Comparison of ENCODE assay signal across 1 cellular context in the genomic region with DNA sequence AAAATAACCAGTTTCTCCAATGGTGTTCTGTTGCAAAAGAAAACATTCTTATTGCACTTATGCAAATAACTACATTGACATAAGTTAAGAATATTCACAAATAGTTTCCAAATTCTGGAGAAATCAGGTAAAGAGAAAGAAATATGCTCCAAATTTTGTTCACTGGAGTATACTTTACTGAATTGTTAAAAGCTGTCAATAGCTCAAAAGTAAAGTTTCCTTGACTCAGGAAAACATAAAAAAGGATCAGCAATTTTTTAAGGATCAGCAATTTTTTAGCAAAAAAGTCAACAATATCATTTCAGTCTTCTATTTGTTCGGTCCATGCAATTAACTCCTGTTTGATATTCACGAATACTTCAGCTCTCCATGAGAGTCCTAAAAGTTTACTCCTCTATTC.
TF ChIP-seq lines count a peak whose summit lies in the region.

No MANE protein-coding gene starts in this region.

TF ChIP-seq in K562, 482 proteins besides CTCF, POLR2A, EP300 and RAD21 (continued from another document and continues in another):
- TF ChIP-seq PBX2 (CRISPR knock-in tag; IDR thresholded peaks at IDR 0.05; ENCODE audit: low read depth) (no peak), PBX2 (tag; conservative IDR thresholded peaks at IDR 0.05; ENCODE audit: low read depth) (no peak), POLR2AphosphoS2 (IDR thresholded peaks at IDR 0.05; ENCODE audit: low read length) (no peak), GABPA (tag; conservative IDR thresholded peaks at IDR 0.05; ENCODE audit: low read depth) (no peak), KLF10 (CRISPR knock-in tag; IDR thresholded peaks at IDR 0.05) (no peak), MECOM (CRISPR knock-in tag; IDR thresholded peaks at IDR 0.05) (no peak), SNRNP70 (optimal IDR thresholded peaks at IDR 0.05; ENCODE audit: low read depth, low read length) (no peak), CBX5 (IDR thresholded peaks at IDR 0.05; ENCODE audit: borderline replicate concordance, low read depth) (peak; percentile 70; the same call in 1 of the 2 replicates), ZNF146 (CRISPR knock-in tag; IDR thresholded peaks at IDR 0.05; ENCODE audit: unreplicated experiment) (no peak), PCBP1 (IDR thresholded peaks at IDR 0.05; ENCODE audit: low read depth, low read length, poor library complexity, severe bottlenecking) (no peak), ZNF384 (IDR thresholded peaks at IDR 0.05; ENCODE audit: low read depth, low read length) (no peak), SRSF7 (optimal IDR thresholded peaks at IDR 0.05; ENCODE audit: low read depth, low read length) (no peak), MAFK (IDR thresholded peaks at IDR 0.05; ENCODE audit: low read length) (peak; percentile 39; the same call in 1 of the 2 replicates), ZNF436 (CRISPR knock-in tag; IDR thresholded peaks at IDR 0.05) (no peak), C11orf30 (IDR thresholded peaks at IDR 0.05; ENCODE audit: low read depth) (peak; percentile 87), BACH1 (tag; IDR thresholded peaks at IDR 0.05) (no peak), ZKSCAN3 (CRISPR knock-in tag; IDR thresholded peaks at IDR 0.05) (no peak), KDM1A (IDR thresholded peaks at IDR 0.05) (no peak), ESRRA (IDR thresholded peaks at IDR 0.05; ENCODE audit: borderline replicate concordance, low read depth) (no peak), CBX3 (IDR thresholded peaks at IDR 0.05; ENCODE audit: borderline replicate concordance in 1 of 2, low read length in 2 of 2) (peak in 1 of 2 experiments; percentile 92; a peak in 2 of 3 replicates), ZNF740 (CRISPR knock-in tag; IDR thresholded peaks at IDR 0.05) (no peak), ZNF740 (tag; IDR thresholded peaks at IDR 0.05) (no peak), ZBTB49 (CRISPR knock-in tag; IDR thresholded peaks at IDR 0.05; ENCODE audit: borderline replicate concordance) (no peak), RB1 (IDR thresholded peaks at IDR 0.05; ENCODE audit: low read depth) (no peak), ZNF316 (IDR thresholded peaks at IDR 0.05) (peak; percentile 96), ZNF280B (CRISPR knock-in tag; IDR thresholded peaks at IDR 0.05) (no peak), ATF4 (CRISPR knock-in tag; IDR thresholded peaks at IDR 0.05) (no peak), TRIM24 (IDR thresholded peaks at IDR 0.05) (peak; percentile 57 to 69; a peak in 3 of 4 replicates), CHD2 (IDR thresholded peaks at IDR 0.05; ENCODE audit: low read depth, low read length) (no peak), MCM7 (IDR thresholded peaks at IDR 0.05) (no peak), HNRNPK (IDR thresholded peaks at IDR 0.05; ENCODE audit: low read depth, low read length, poor library complexity, severe bottlenecking) (no peak), TRIM28 (IDR thresholded peaks at IDR 0.05) (peak; percentile 81; the same call in 1 of the 2 replicates), ZNF24 (IDR thresholded peaks at IDR 0.05) (no peak), SREBF2 (CRISPR knock-in tag; IDR thresholded peaks at IDR 0.05) (no peak), SRSF9 (IDR thresholded peaks at IDR 0.05; ENCODE audit: borderline replicate concordance, low read depth, low read length) (no peak), SNIP1 (IDR thresholded peaks at IDR 0.05; ENCODE audit: low read depth) (no peak), MEIS2 (IDR thresholded peaks at IDR 0.05; ENCODE audit: partially characterized antibody) (no peak), ZNF431 (CRISPR knock-in tag; IDR thresholded peaks at IDR 0.05) (no peak), SMARCB1 (IDR thresholded peaks at IDR 0.05; ENCODE audit: insufficient read length, low read depth) (no peak), ZZZ3 (IDR thresholded peaks at IDR 0.05) (no peak), CREBBP (IDR thresholded peaks at IDR 0.05; ENCODE audit: low read depth, low read length) (no peak), VEZF1 (CRISPR knock-in tag; IDR thresholded peaks at IDR 0.05) (no peak), ZNF584 (CRISPR knock-in tag; IDR thresholded peaks at IDR 0.05; ENCODE audit: low read depth) (no peak), SMAD4 (CRISPR knock-in tag; conservative IDR thresholded peaks at IDR 0.05) (no peak), TEAD4 (IDR thresholded peaks at IDR 0.05; ENCODE audit: low read length) (0 out of 2 replicates have a peak, but pooled peaks have one; percentile 9), TEAD4 (CRISPR knock-in tag; IDR thresholded peaks at IDR 0.05; ENCODE audit: borderline replicate concordance) (no peak), COPS2 (conservative IDR thresholded peaks at IDR 0.05) (no peak), ZC3H4 (CRISPR knock-in tag; IDR thresholded peaks at IDR 0.05; ENCODE audit: borderline replicate concordance) (no peak), BRF1 (IDR thresholded peaks at IDR 0.05; ENCODE audit: borderline replicate concordance, extremely low read depth, insufficient read length) (no peak), HNRNPUL1 (IDR thresholded peaks at IDR 0.05; ENCODE audit: low read length) (no peak), GTF2E2 (tag; IDR thresholded peaks at IDR 0.05) (no peak), RAD51 (IDR thresholded peaks at IDR 0.05; ENCODE audit: borderline replicate concordance, low read depth) (no peak), CBX8 (IDR thresholded peaks at IDR 0.05; ENCODE audit: borderline replicate concordance, extremely low read depth, low read depth, low read length, poor library complexity, severe bottlenecking) (no peak), TAF1 (IDR thresholded peaks at IDR 0.05; ENCODE audit: control insufficient read depth, extremely low read depth, insufficient read depth, low read length, severe bottlenecking) (no peak), XRCC3 (IDR thresholded peaks at IDR 0.05) (peak; percentile 75; the same call in 1 of the 2 replicates), SAFB (IDR thresholded peaks at IDR 0.05; ENCODE audit: borderline replicate concordance, low read depth, low read length) (no peak)
- TF ChIP-seq, protein P1, sequence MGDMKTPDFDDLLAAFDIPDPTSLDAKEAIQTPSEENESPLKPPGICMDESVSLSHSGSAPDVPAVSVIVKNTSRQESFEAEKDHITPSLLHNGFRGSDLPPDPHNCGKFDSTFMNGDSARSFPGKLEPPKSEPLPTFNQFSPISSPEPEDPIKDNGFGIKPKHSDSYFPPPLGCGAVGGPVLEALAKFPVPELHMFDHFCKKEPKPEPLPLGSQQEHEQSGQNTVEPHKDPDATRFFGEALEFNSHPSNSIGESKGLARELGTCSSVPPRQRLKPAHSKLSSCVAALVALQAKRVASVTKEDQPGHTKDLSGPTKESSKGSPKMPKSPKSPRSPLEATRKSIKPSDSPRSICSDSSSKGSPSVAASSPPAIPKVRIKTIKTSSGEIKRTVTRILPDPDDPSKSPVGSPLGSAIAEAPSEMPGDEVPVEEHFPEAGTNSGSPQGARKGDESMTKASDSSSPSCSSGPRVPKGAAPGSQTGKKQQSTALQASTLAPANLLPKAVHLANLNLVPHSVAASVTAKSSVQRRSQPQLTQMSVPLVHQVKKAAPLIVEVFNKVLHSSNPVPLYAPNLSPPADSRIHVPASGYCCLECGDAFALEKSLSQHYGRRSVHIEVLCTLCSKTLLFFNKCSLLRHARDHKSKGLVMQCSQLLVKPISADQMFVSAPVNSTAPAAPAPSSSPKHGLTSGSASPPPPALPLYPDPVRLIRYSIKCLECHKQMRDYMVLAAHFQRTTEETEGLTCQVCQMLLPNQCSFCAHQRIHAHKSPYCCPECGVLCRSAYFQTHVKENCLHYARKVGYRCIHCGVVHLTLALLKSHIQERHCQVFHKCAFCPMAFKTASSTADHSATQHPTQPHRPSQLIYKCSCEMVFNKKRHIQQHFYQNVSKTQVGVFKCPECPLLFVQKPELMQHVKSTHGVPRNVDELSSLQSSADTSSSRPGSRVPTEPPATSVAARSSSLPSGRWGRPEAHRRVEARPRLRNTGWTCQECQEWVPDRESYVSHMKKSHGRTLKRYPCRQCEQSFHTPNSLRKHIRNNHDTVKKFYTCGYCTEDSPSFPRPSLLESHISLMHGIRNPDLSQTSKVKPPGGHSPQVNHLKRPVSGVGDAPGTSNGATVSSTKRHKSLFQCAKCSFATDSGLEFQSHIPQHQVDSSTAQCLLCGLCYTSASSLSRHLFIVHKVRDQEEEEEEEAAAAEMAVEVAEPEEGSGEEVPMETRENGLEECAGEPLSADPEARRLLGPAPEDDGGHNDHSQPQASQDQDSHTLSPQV (IDR thresholded peaks at IDR 0.05), result no peak
- TF ChIP-seq, protein P2, sequence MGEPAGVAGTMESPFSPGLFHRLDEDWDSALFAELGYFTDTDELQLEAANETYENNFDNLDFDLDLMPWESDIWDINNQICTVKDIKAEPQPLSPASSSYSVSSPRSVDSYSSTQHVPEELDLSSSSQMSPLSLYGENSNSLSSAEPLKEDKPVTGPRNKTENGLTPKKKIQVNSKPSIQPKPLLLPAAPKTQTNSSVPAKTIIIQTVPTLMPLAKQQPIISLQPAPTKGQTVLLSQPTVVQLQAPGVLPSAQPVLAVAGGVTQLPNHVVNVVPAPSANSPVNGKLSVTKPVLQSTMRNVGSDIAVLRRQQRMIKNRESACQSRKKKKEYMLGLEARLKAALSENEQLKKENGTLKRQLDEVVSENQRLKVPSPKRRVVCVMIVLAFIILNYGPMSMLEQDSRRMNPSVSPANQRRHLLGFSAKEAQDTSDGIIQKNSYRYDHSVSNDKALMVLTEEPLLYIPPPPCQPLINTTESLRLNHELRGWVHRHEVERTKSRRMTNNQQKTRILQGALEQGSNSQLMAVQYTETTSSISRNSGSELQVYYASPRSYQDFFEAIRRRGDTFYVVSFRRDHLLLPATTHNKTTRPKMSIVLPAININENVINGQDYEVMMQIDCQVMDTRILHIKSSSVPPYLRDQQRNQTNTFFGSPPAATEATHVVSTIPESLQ (CRISPR knock-in tag; IDR thresholded peaks at IDR 0.05), result no peak
